In the genomic region with DNA sequence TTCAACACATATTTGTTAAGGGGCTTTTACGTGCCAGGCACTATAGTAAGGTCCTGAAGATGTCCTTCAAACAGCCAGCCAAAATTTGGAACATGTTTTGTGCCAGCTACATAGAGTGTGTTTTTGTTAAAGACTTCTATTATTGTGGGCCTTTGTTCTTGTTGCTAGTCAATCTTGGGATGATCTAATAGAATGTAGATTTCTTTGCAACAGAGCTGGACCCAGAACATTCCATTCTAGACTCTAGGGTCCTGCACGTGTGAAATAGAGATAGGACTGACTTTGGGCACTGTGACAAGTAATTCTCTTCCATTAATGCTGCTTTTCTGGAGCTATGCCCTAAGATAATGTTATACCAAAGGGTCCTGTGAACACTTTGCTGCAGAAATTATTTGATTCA, we compare ENCODE assay signal across 2 cellular contexts.
TF ChIP-seq lines count a peak whose summit lies in the region.

No MANE protein-coding gene starts in this region.

TF ChIP-seq in HepG2, 621 proteins besides CTCF, POLR2A, EP300 and RAD21:
- TF ChIP-seq ZFP82 (CRISPR knock-in tag; IDR thresholded peaks at IDR 0.05; ENCODE audit: borderline replicate concordance), result no peak
- TF ChIP-seq ZNF790 (CRISPR knock-in tag; IDR thresholded peaks at IDR 0.05; ENCODE audit: borderline replicate concordance), result no peak
- no peak for TF ChIP-seq ZNF768 (CRISPR knock-in tag; IDR thresholded peaks at IDR 0.05)
- no peak for TF ChIP-seq DNMT1 (CRISPR knock-in tag; IDR thresholded peaks at IDR 0.05)
- TF ChIP-seq KDM2A (CRISPR knock-in tag; IDR thresholded peaks at IDR 0.05; ENCODE audit: borderline replicate concordance, low read depth), result no peak
- no peak for TF ChIP-seq RBM39 (IDR thresholded peaks at IDR 0.05; ENCODE audit: low read depth, low read length, poor library complexity, severe bottlenecking)
- no peak for TF ChIP-seq AGO2 (optimal IDR thresholded peaks at IDR 0.05; ENCODE audit: low read depth, low read length)
- TF ChIP-seq NR3C1 (CRISPR knock-in tag; IDR thresholded peaks at IDR 0.05), result no peak
- TF ChIP-seq ZNF878 (CRISPR knock-in tag; IDR thresholded peaks at IDR 0.05), result no peak
- TF ChIP-seq TSC22D2 (CRISPR knock-in tag; IDR thresholded peaks at IDR 0.05; ENCODE audit: borderline replicate concordance), result no peak
- TF ChIP-seq, protein P1, sequence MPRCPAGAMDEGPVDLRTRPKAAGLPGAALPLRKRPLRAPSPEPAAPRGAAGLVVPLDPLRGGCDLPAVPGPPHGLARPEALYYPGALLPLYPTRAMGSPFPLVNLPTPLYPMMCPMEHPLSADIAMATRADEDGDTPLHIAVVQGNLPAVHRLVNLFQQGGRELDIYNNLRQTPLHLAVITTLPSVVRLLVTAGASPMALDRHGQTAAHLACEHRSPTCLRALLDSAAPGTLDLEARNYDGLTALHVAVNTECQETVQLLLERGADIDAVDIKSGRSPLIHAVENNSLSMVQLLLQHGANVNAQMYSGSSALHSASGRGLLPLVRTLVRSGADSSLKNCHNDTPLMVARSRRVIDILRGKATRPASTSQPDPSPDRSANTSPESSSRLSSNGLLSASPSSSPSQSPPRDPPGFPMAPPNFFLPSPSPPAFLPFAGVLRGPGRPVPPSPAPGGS (CRISPR knock-in tag; IDR thresholded peaks at IDR 0.05), result no peak
- no peak for TF ChIP-seq ZNF549 (CRISPR knock-in tag; IDR thresholded peaks at IDR 0.05)
- no peak for TF ChIP-seq MXI1 (IDR thresholded peaks at IDR 0.05; ENCODE audit: borderline replicate concordance, low read depth, low read length)

TF ChIP-seq in GM12891, 5 proteins besides CTCF, POLR2A, EP300 and RAD21:
- TF ChIP-seq SPI1 (IDR thresholded peaks at IDR 0.05; ENCODE audit: low read depth, low read length), result no peak
- no peak for TF ChIP-seq PAX5 (IDR thresholded peaks at IDR 0.05; ENCODE audit: insufficient read depth, low read length, severe bottlenecking)
- TF ChIP-seq POU2F2 (IDR thresholded peaks at IDR 0.05; ENCODE audit: low read depth, low read length), result no peak
- TF ChIP-seq TAF1 (IDR thresholded peaks at IDR 0.05; ENCODE audit: low read depth, low read length), result no peak
- TF ChIP-seq POLR2AphosphoS5 (IDR thresholded peaks at IDR 0.05; ENCODE audit: low read depth, low read length), result no peak
